17 cellular contexts compared by ENCODE assay signal in genomic region chr7:155761162-155761561, GRCh38. TPM values are rescaled to one million over a fixed set of nuclear protein-coding genes. Genes with fewer than 3 reads are reported as not detected.
DNase-seq lines count a peak whose midpoint lies in the region; ATAC-seq and TF ChIP-seq lines count a peak whose summit lies in the region.
"Had no signal": no experiment of that assay in that cellular context is flagged by ENCODE, and none has a peak within 500 bp of the region (broad histone marks: within the 10 kb centered on the region; RNA-seq: fewer than 3 reads in every experiment).

No MANE protein-coding gene starts in this region.

- H3K14ac ChIP-seq in IMR-90 (replicated peaks; ENCODE audit: low read depth, low read length) = no peak overlapping the region

- H3K4me1 ChIP-seq in IMR-90 (ENCODE audit: control insufficient read depth, insufficient read depth, low read length) (peaks cover 2% of the 10 kb centered on the region; the same call in 1 of the 2 replicates), Caco-2 (no peaks in the 10 kb centered on the region)
- H3K4me1 ChIP-seq in naive thymus-derived CD4-positive, alpha-beta T cell (ENCODE audit: control insufficient read depth in 2 of 2, insufficient read depth in 2 of 2, low read length in 2 of 2) = peaks cover 24 to 31% of the 10 kb centered on the region in 2 donors
- H3K4me1 ChIP-seq: A549, colonic mucosa had no signal

- no peak overlapping the region for H2BK20ac ChIP-seq in IMR-90 (ENCODE audit: low read depth, low read length)

- no peak overlapping the region for H3K4me3 Mint-ChIP-seq in activated CD4-positive, alpha-beta T cell treated with anti-CD3 and anti-CD28 coated beads for 36 hours
- no peak overlapping the region for H3K4me3 Mint-ChIP-seq in T-cell
- H3K4me3 Mint-ChIP-seq in naive thymus-derived CD4-positive, alpha-beta T cell = peak overlapping the region in 2 of 10 donors; percentile 8 to 57
- no peak overlapping the region for H3K4me3 Mint-ChIP-seq in Caco-2 (ENCODE audit: unreplicated experiment)
- H3K4me3 Mint-ChIP-seq: activated naive CD4-positive, alpha-beta T cell treated with anti-CD3 and anti-CD28 coated beads for 36 hours had no signal

- peaks cover 31 to 70% of the 10 kb centered on the region in 2 experiments for H3K79me1 ChIP-seq in IMR-90 (ENCODE audit: low read depth in 1 of 2, low read length in 2 of 2)

- no peak overlapping the region for H3K27ac ChIP-seq in IMR-90 (ENCODE audit: insufficient read depth, low read length)
- no peak overlapping the region for H3K27ac ChIP-seq in naive thymus-derived CD4-positive, alpha-beta T cell (ENCODE audit: low read depth, low read length)
- H3K27ac ChIP-seq: A549, colonic mucosa, PC-9 had no signal

- H3K9me3 Mint-ChIP-seq in activated CD4-positive, alpha-beta T cell treated with anti-CD3 and anti-CD28 coated beads for 36 hours (ENCODE audit: low read depth) = no peaks in the 10 kb centered on the region
- H3K9me3 Mint-ChIP-seq in T-cell (no peaks in the 10 kb centered on the region), Caco-2 (ENCODE audit: unreplicated experiment) (no peaks in the 10 kb centered on the region)
- peaks cover 0 to 2% (median 0%) of the 10 kb centered on the region in 11 donors for H3K9me3 Mint-ChIP-seq in naive thymus-derived CD4-positive, alpha-beta T cell
- H3K9me3 Mint-ChIP-seq: stimulated activated naive CD8-positive, alpha-beta T cell treated with anti-CD3 and anti-CD28 coated beads, Interleukin-15, amount 100 ng/mL, for 72 hours had no signal

- H3K27me3 ChIP-seq in IMR-90 (ENCODE audit: control insufficient read depth, insufficient read depth, low read length) (no peaks in the 10 kb centered on the region), Caco-2 (replicated peaks; ENCODE audit: control insufficient read depth, insufficient read depth, low read length) (no peaks in the 10 kb centered on the region)
- H3K27me3 ChIP-seq in naive thymus-derived CD4-positive, alpha-beta T cell (ENCODE audit: control insufficient read depth in 2 of 2, insufficient read depth in 2 of 2, low read length in 2 of 2) = no peaks in the 10 kb centered on the region
- H3K27me3 ChIP-seq: colonic mucosa had no signal

- intact Hi-C loops in activated CD4-positive, alpha-beta T cell treated with anti-CD3 and anti-CD28 coated beads for 36 hours (cut with DNase I, micrococcal nuclease) = loop anchor here in 1 of 2 experiments (5.0 to 10.0 kb wide), 2 partner anchors 114 to 386 kb away; no protein-coding TSS in a partner anchor
- intact Hi-C loops in IMR-90 (cut with micrococcal nuclease) = no loop called here
- intact Hi-C loops in naive thymus-derived CD4-positive, alpha-beta T cell (cut with micrococcal nuclease) = loop anchor here in 1 of 2 donors (5.0 kb wide), 1 partner anchor 759 kb away; the partner anchor contains the start of gene PAXIP1
- intact Hi-C loops in Caco-2 (cut with micrococcal nuclease; ENCODE audit: unreplicated experiment) = no loop called here

- dilution Hi-C loops in IMR-90 (cut with HindIII; ENCODE audit: low sequenced_read_pairs, unreplicated experiment) = no loop called here

- BruUV-seq in IMR-90 (replicated peaks; lab: Mats Ljungman, UMichigan) (no TSS peak), Caco-2 (replicated peaks; lab: Mats Ljungman, UMichigan) (no TSS peak)

- H3K4ac ChIP-seq in IMR-90 (ENCODE audit: low read depth, low read length) = no peak overlapping the region

- peaks cover 60% of the 10 kb centered on the region for H3K4me1 Mint-ChIP-seq in activated CD4-positive, alpha-beta T cell treated with anti-CD3 and anti-CD28 coated beads for 36 hours
- H3K4me1 Mint-ChIP-seq in T-cell (peaks cover 48 to 69% (median 66%) of the 10 kb centered on the region in 3 donors), Caco-2 (ENCODE audit: low read depth, unreplicated experiment) (peaks cover 6% of the 10 kb centered on the region)
- H3K4me1 Mint-ChIP-seq in naive thymus-derived CD4-positive, alpha-beta T cell = peaks cover 39 to 71% (median 63%) of the 10 kb centered on the region in 7 donors

- H2BK15ac ChIP-seq in IMR-90 (ENCODE audit: low read depth, low read length) = no peak overlapping the region

- H2BK5ac ChIP-seq in IMR-90 (ENCODE audit: low read depth, low read length, poor library complexity, severe bottlenecking) = no peak overlapping the region

- H3K4me3 ChIP-seq in IMR-90 (ENCODE audit: insufficient read depth, low read depth, low read length) = no peak overlapping the region
- H3K4me3 ChIP-seq in naive thymus-derived CD4-positive, alpha-beta T cell (ENCODE audit: low read length) = no peak overlapping the region
- H3K4me3 ChIP-seq in Caco-2 (ENCODE audit: low read depth, low read length) = no peak overlapping the region
- H3K4me3 ChIP-seq: A549, colonic mucosa, PC-9 had no signal

- H2AK5ac ChIP-seq in IMR-90 (ENCODE audit: low read depth, low read length) = no peak overlapping the region

- H3K4me2 ChIP-seq in IMR-90 (ENCODE audit: low read depth, low read length) = no peak overlapping the region
- H3K4me2 ChIP-seq: A549, PC-9 had no signal

- no peak overlapping the region for H3K9ac ChIP-seq in IMR-90 (ENCODE audit: low read depth, low read length)

- no peak overlapping the region for H4K5ac ChIP-seq in IMR-90 (ENCODE audit: low read depth, low read length)

- no peak overlapping the region for H2AFZ ChIP-seq in IMR-90 (replicated peaks; ENCODE audit: low read length, poor library complexity)
- H2AFZ ChIP-seq: PC-9 had no signal

- no peak overlapping the region for H4K8ac ChIP-seq in IMR-90 (ENCODE audit: low read depth in 2 of 2, low read length in 2 of 2)

- H3K23ac ChIP-seq in IMR-90 (ENCODE audit: low read depth, low read length) = no peak overlapping the region

- H3K27me3 Mint-ChIP-seq in activated CD4-positive, alpha-beta T cell treated with anti-CD3 and anti-CD28 coated beads for 36 hours = no peaks in the 10 kb centered on the region
- no peaks in the 10 kb centered on the region for H3K27me3 Mint-ChIP-seq in T-cell
- no peaks in the 10 kb centered on the region for H3K27me3 Mint-ChIP-seq in naive thymus-derived CD4-positive, alpha-beta T cell
- no peaks in the 10 kb centered on the region for H3K27me3 Mint-ChIP-seq in Caco-2 (ENCODE audit: insufficient read depth, unreplicated experiment)
- H3K27me3 Mint-ChIP-seq: stimulated activated naive CD8-positive, alpha-beta T cell treated with anti-CD3 and anti-CD28 coated beads, Interleukin-15, amount 100 ng/mL, for 72 hours had no signal

- in situ Hi-C loops in IMR-90 (cut with MboI; ENCODE audit: low sequenced_read_pairs) = loop anchor here (25.0 kb wide), 1 partner anchor 374 kb away; no protein-coding TSS in a partner anchor

- H3K9me3 ChIP-seq in IMR-90 (ENCODE audit: control insufficient read depth, insufficient read depth, low read length) = no peaks in the 10 kb centered on the region
- H3K9me3 ChIP-seq in naive thymus-derived CD4-positive, alpha-beta T cell (ENCODE audit: control insufficient read depth in 2 of 3, low read length in 3 of 3) = no peaks in the 10 kb centered on the region
- H3K9me3 ChIP-seq in Caco-2 = no peaks in the 10 kb centered on the region
- H3K9me3 ChIP-seq: A549, colonic mucosa had no signal

- no peak overlapping the region for H2AK9ac ChIP-seq in IMR-90 (replicated peaks; ENCODE audit: low read depth, low read length, poor library complexity)

- no peak overlapping the region for H3K56ac ChIP-seq in IMR-90 (ENCODE audit: extremely low read depth, insufficient read depth, low read length)

- TF ChIP-seq POLR2A in IMR-90 (IDR thresholded peaks at IDR 0.05; ENCODE audit: low read depth, low read length) = no peak

- H2BK120ac ChIP-seq in IMR-90 (ENCODE audit: low read depth, low read length) = no peak overlapping the region

- H3K36me3 ChIP-seq in IMR-90 (ENCODE audit: control insufficient read depth, insufficient read depth, low read length) (peaks cover 29% of the 10 kb centered on the region), Caco-2 (ENCODE audit: control insufficient read depth, insufficient read depth, low read length) (no peaks in the 10 kb centered on the region; the same call in 1 of the 2 replicates)
- peaks cover 0 to 39% (median 14%) of the 10 kb centered on the region in 3 experiments for H3K36me3 ChIP-seq in naive thymus-derived CD4-positive, alpha-beta T cell (ENCODE audit: control insufficient read depth in 2 of 3, insufficient read depth in 3 of 3, low read length in 3 of 3)
- H3K36me3 ChIP-seq: colonic mucosa had no signal

- peaks cover 55% of the 10 kb centered on the region for H3K36me3 Mint-ChIP-seq in activated CD4-positive, alpha-beta T cell treated with anti-CD3 and anti-CD28 coated beads for 36 hours (ENCODE audit: low read depth)
- H3K36me3 Mint-ChIP-seq in T-cell (peaks cover 25% of the 10 kb centered on the region), Caco-2 (ENCODE audit: insufficient read depth, unreplicated experiment) (peaks cover 72% of the 10 kb centered on the region)
- peaks cover 0 to 57% (median 14%) of the 10 kb centered on the region in 5 donors for H3K36me3 Mint-ChIP-seq in naive thymus-derived CD4-positive, alpha-beta T cell

- no peak overlapping the region for H4K91ac ChIP-seq in IMR-90 (ENCODE audit: insufficient read depth, low read depth, low read length)

- peaks cover 8% of the 10 kb centered on the region; the same call in 1 of the 2 replicates for H3K9me1 ChIP-seq in IMR-90 (ENCODE audit: insufficient read depth, low read length)

- POLR2A ChIA-PET in activated CD4-positive, alpha-beta T cell treated with anti-CD3 and anti-CD28 coated beads for 36 hours (lab: Charles Lee) = no interaction called here
- POLR2A ChIA-PET in IMR-90 (lab: Charles Lee; ENCODE audit: unreplicated experiment) = no interaction called here
- POLR2A ChIA-PET in T-cell (lab: Charles Lee) = no interaction called here
- POLR2A ChIA-PET in naive thymus-derived CD4-positive, alpha-beta T cell (lab: Charles Lee) = no interaction called here
- POLR2A ChIA-PET in Caco-2 (lab: Charles Lee) = no interaction called here

- no CpG with 5 or more reads among the region's 5 CpGs for WGBS in IMR-90 (ENCODE audit: extremely low coverage in 2 of 2, insufficient read length in 1 of 2), 2 experiments

- TF ChIP-seq CTCF in IMR-90 (conservative IDR thresholded peaks at IDR 0.05; ENCODE audit: low read depth, low read length) = no peak
- TF ChIP-seq CTCF in Caco-2 (IDR thresholded peaks at IDR 0.05; ENCODE audit: insufficient read depth in 1 of 2, low read depth in 1 of 2, low read length in 1 of 2, severe bottlenecking in 1 of 2, unreplicated experiment in 1 of 2) = no peak

- no peak overlapping the region for H3K18ac ChIP-seq in IMR-90 (ENCODE audit: low read depth, low read length)

- H4K20me1 ChIP-seq in IMR-90 (ENCODE audit: insufficient read depth, low read length) = peaks cover 48% of the 10 kb centered on the region

- ATAC-seq in activated CD4-positive, alpha-beta T cell treated with anti-CD3 and anti-CD28 coated beads for 36 hours = no peak
- ATAC-seq in IMR-90 (ENCODE audit: low read depth) (no peak), T-cell (replicated peaks in 1 of 4) (no peak), GM21528 (IDR thresholded peaks at IDR 0.05; ENCODE audit: low FRiP score, unreplicated experiment) (no peak)
- no peak for ATAC-seq in naive thymus-derived CD4-positive, alpha-beta T cell
- ATAC-seq: A549; stimulated activated naive CD8-positive, alpha-beta T cell treated with anti-CD3 and anti-CD28 coated beads, Interleukin-15, amount 100 ng/mL, for 72 hours had no signal

- DNase-seq in activated CD4-positive, alpha-beta T cell treated with anti-CD3 and anti-CD28 coated beads for 36 hours = no peak
- no peak for DNase-seq in activated CD4-positive, alpha-beta T cell treated with anti-CD3 and anti-CD28 coated beads, Interleukin-2, amount 50 U/mL, for 4 hours
- DNase-seq in IMR-90 (no peak), T-cell (no peak), Caco-2 (no peak)
- no peak for DNase-seq in naive thymus-derived CD4-positive, alpha-beta T cell
- no peak for DNase-seq in stimulated activated CD4-positive, alpha-beta T cell treated with anti-CD3 and anti-CD28 coated beads, Interleukin-15, amount 100 ng/mL, for 24 hours
- DNase-seq: activated naive CD4-positive, alpha-beta T cell treated with anti-CD3 and anti-CD28 coated beads for 36 hours; colonic mucosa; EL; foreskin fibroblast; NCI-H524; PC-9; retina; stimulated activated naive CD8-positive, alpha-beta T cell treated with anti-CD3 and anti-CD28 coated beads, Interleukin-15, amount 100 ng/mL, for 72 hours had no signal

- no peak for TF ChIP-seq RAD21 in IMR-90 (IDR thresholded peaks at IDR 0.05; ENCODE audit: low read length)

- peak overlapping the region; percentile 97 for H3K27ac Mint-ChIP-seq in activated CD4-positive, alpha-beta T cell treated with anti-CD3 and anti-CD28 coated beads for 36 hours
- peak overlapping the region; percentile 19 to 29 for H3K27ac Mint-ChIP-seq in T-cell
- H3K27ac Mint-ChIP-seq in naive thymus-derived CD4-positive, alpha-beta T cell = peak overlapping the region in 5 of 9 donors; percentile 9 to 98 (median 39)
- H3K27ac Mint-ChIP-seq in Caco-2 (ENCODE audit: unreplicated experiment) = no peak overlapping the region
- H3K27ac Mint-ChIP-seq: activated naive CD4-positive, alpha-beta T cell treated with anti-CD3 and anti-CD28 coated beads for 36 hours; stimulated activated naive CD8-positive, alpha-beta T cell treated with anti-CD3 and anti-CD28 coated beads, Interleukin-15, amount 100 ng/mL, for 72 hours had no signal

- CTCF ChIA-PET in activated CD4-positive, alpha-beta T cell treated with anti-CD3 and anti-CD28 coated beads for 36 hours (lab: Charles Lee) = interaction anchor here (0.6 kb wide), 1 partner anchor 54 kb away, joined by 3 read pairs; no protein-coding TSS in a partner anchor
- CTCF ChIA-PET in IMR-90 (lab: Yijun Ruan, JAX) (interaction anchor here (2.2 kb wide), 1 partner anchor 163 kb away, joined by 7 read pairs; no protein-coding TSS in a partner anchor), T-cell (lab: Charles Lee) (no interaction called here), Caco-2 (lab: Charles Lee) (no interaction called here)
- CTCF ChIA-PET in naive thymus-derived CD4-positive, alpha-beta T cell (lab: Charles Lee) = interaction anchor here (0.9 kb wide), 1 partner anchor 165 kb away, joined by 4 read pairs; no protein-coding TSS in a partner anchor

RNA-seq across cellular contexts. Expression of gene SHH, which starts 51.1 kb away (rescaled TPM):
- not detected for total RNA-seq in activated CD4-positive, alpha-beta T cell treated with anti-CD3 and anti-CD28 coated beads for 36 hours
- under 0.01 TPM in 1 of 2 replicates, not detected in the other for total RNA-seq in IMR-90 (2012; rRNA removed)
- 0.03 TPM in 1 of 2 replicates, not detected in the other for polyA plus RNA-seq in IMR-90 (2012; rRNA removed)
- 0.01 and 0.04 TPM in 2 replicates for polyA plus RNA-seq in IMR-90 (2012; cell fraction: cytosol; rRNA removed)
- polyA plus RNA-seq in IMR-90 (2012; cell fraction: nucleus; rRNA removed; ENCODE audit: low replicate concordance) = 0.03 and 0.11 TPM in 2 replicates
- under 1 TPM in 1 of 5 donors, not detected in 4; 0.06 TPM for total RNA-seq in T-cell
- total RNA-seq in naive thymus-derived CD4-positive, alpha-beta T cell = not detected
- polyA plus RNA-seq in naive thymus-derived CD4-positive, alpha-beta T cell = not detected
- total RNA-seq in Caco-2 (2022) = 4.7 and 6.2 TPM in 2 replicates
- total RNA-seq: activated naive CD4-positive, alpha-beta T cell treated with anti-CD3 and anti-CD28 coated beads for 36 hours; PC-9 had no signal

Comparison
In these comparisons a context has a peak if more than half of its experiments do, and no peak if none do; other contexts are left out.
1. CTCF ChIA-PET loops: an anchor here in activated CD4-positive, alpha-beta T cell treated with anti-CD3 and anti-CD28 coated beads for 36 hours (0.6 kb wide), IMR-90 (2.2 kb wide) and naive thymus-derived CD4-positive, alpha-beta T cell (0.9 kb wide); none called in T-cell and Caco-2.